ENCODE assay signal across 2 cellular contexts in genomic region chr9:94866770-94867169, GRCh38.
TF ChIP-seq lines count a peak whose summit lies in the region.

No MANE protein-coding gene starts in this region.

TF ChIP-seq in IMR-90, 13 proteins besides CTCF, POLR2A, EP300 and RAD21 (continued from another document):
- TF ChIP-seq USF2 (IDR thresholded peaks at IDR 0.05; ENCODE audit: low read depth, low read length) (no peak), RCOR1 (IDR thresholded peaks at IDR 0.05; ENCODE audit: insufficient replicate concordance, low read length) (no peak), RFX5 (IDR thresholded peaks at IDR 0.05; ENCODE audit: low read depth, low read length) (no peak), MAFK (IDR thresholded peaks at IDR 0.05; ENCODE audit: low read depth, low read length) (no peak), NFE2L2 (IDR thresholded peaks at IDR 0.05; ENCODE audit: low read depth, low read length) (no peak), CEBPB (IDR thresholded peaks at IDR 0.05; ENCODE audit: low read depth, low read length) (no peak), MXI1 (IDR thresholded peaks at IDR 0.05; ENCODE audit: borderline replicate concordance, low read depth, low read length) (no peak), ELK1 (IDR thresholded peaks at IDR 0.05; ENCODE audit: borderline replicate concordance, low read depth, low read length) (no peak), CHD1 (IDR thresholded peaks at IDR 0.05; ENCODE audit: low read depth, low read length) (no peak), SMC3 (IDR thresholded peaks at IDR 0.05; ENCODE audit: low read depth, low read length) (no peak), BHLHE40 (IDR thresholded peaks at IDR 0.05; ENCODE audit: low read depth, low read length) (no peak), MAZ (IDR thresholded peaks at IDR 0.05; ENCODE audit: borderline replicate concordance, low read depth, low read length) (no peak)

TF ChIP-seq in liver, 16 proteins besides CTCF, POLR2A, EP300 and RAD21 (continued from another document):
- TF ChIP-seq REST (IDR thresholded peaks at IDR 0.05), result no peak
- TF ChIP-seq FOXA1 (IDR thresholded peaks at IDR 0.05), result no peak
- TF ChIP-seq ZBTB33 (IDR thresholded peaks at IDR 0.05), result no peak
- no peak for TF ChIP-seq MAX (IDR thresholded peaks at IDR 0.05)
- TF ChIP-seq HNF4A (conservative IDR thresholded peaks at IDR 0.05), result no peak
- TF ChIP-seq JUND (IDR thresholded peaks at IDR 0.05), result no peak
- TF ChIP-seq YY1 (IDR thresholded peaks at IDR 0.05), result no peak
- TF ChIP-seq TAF1 (conservative IDR thresholded peaks at IDR 0.05), result no peak
- TF ChIP-seq GABPA (IDR thresholded peaks at IDR 0.05 in 1 of 2, conservative IDR thresholded peaks at IDR 0.05 in 1 of 2), result no peak
- no peak for TF ChIP-seq ATF3 (IDR thresholded peaks at IDR 0.05)
